1 cellular context compared by ENCODE assay signal in the genomic region with DNA sequence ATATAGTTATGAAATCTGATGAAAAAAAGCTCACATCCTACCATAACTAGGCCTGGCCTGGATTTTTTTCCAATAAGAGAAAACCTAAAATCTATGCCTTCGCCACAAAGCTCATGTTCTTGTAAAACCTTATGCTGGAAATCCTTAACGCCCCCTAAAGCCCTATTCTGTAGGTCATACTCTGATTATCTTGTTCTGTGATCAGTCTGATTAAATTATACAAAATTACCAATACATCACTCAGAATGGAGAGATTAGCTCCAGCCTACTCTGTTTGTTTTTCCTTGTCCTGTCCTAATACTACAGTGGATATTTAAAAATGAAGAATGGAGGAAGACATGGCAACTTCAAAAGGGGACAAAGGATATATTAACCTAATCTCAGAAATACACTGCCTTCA.
TF ChIP-seq lines count a peak whose summit lies in the region.

No MANE protein-coding gene starts in this region.

TF ChIP-seq in SK-N-SH, 30 proteins besides CTCF, POLR2A, EP300 and RAD21 (continued from another document):
- TF ChIP-seq, protein P1, sequence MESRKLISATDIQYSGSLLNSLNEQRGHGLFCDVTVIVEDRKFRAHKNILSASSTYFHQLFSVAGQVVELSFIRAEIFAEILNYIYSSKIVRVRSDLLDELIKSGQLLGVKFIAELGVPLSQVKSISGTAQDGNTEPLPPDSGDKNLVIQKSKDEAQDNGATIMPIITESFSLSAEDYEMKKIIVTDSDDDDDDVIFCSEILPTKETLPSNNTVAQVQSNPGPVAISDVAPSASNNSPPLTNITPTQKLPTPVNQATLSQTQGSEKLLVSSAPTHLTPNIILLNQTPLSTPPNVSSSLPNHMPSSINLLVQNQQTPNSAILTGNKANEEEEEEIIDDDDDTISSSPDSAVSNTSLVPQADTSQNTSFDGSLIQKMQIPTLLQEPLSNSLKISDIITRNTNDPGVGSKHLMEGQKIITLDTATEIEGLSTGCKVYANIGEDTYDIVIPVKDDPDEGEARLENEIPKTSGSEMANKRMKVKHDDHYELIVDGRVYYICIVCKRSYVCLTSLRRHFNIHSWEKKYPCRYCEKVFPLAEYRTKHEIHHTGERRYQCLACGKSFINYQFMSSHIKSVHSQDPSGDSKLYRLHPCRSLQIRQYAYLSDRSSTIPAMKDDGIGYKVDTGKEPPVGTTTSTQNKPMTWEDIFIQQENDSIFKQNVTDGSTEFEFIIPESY (IDR thresholded peaks at IDR 0.05; ENCODE audit: borderline replicate concordance, low read depth), result no peak
- TF ChIP-seq TAF1 (IDR thresholded peaks at IDR 0.05; ENCODE audit: borderline replicate concordance, low read depth, low read length), result no peak
- TF ChIP-seq SIN3A (IDR thresholded peaks at IDR 0.05; ENCODE audit: borderline replicate concordance, low read depth, low read length), result no peak
- no peak for TF ChIP-seq RFX5 (IDR thresholded peaks at IDR 0.05; ENCODE audit: low read length)
- TF ChIP-seq RCOR1 (IDR thresholded peaks at IDR 0.05; ENCODE audit: low read length), result no peak
- TF ChIP-seq NRF1 (IDR thresholded peaks at IDR 0.05; ENCODE audit: low read depth, low read length), result no peak
- no peak for TF ChIP-seq YY1 (IDR thresholded peaks at IDR 0.05; ENCODE audit: low read depth)
TF ChIP-seq in SK-N-SH: peak in this region for 2.
